In genomic region chr13:36764957-36765356, GRCh38 we compare ENCODE assay signal across 22 cellular contexts.
"Had no signal": no experiment of that assay in that cellular context is flagged by ENCODE, and none has a peak within 500 bp of the region (broad histone marks: within the 10 kb centered on the region; RNA-seq: fewer than 3 reads in every experiment).

No MANE protein-coding gene starts in this region.

- H3K4me3 Mint-ChIP-seq: activated CD8-positive, alpha-beta memory T cell treated with anti-CD3 and anti-CD28 coated beads, Interleukin-2, amount 10 ng/mL, durations not matched to agents 7 days and 5 days; activated naive CD4-positive, alpha-beta T cell treated with anti-CD3 and anti-CD28 coated beads for 36 hours; activated naive CD8-positive, alpha-beta T cell treated with anti-CD3 and anti-CD28 coated beads, Interleukin-2, amount 50 U/mL, for 24 hours; nephron had no signal

- H3K4me1 Mint-ChIP-seq: activated CD8-positive, alpha-beta memory T cell treated with anti-CD3 and anti-CD28 coated beads, Interleukin-2, amount 10 ng/mL, durations not matched to agents 7 days and 5 days; activated naive CD8-positive, alpha-beta T cell treated with anti-CD3 and anti-CD28 coated beads, Interleukin-2, amount 50 U/mL, for 24 hours had no signal

- H3K27ac Mint-ChIP-seq: activated CD8-positive, alpha-beta memory T cell treated with anti-CD3 and anti-CD28 coated beads, Interleukin-2, amount 10 ng/mL, durations not matched to agents 7 days and 5 days; activated naive CD4-positive, alpha-beta T cell treated with anti-CD3 and anti-CD28 coated beads for 36 hours; activated naive CD8-positive, alpha-beta T cell treated with anti-CD3 and anti-CD28 coated beads, Interleukin-2, amount 50 U/mL, for 24 hours; activated T-helper 2 cell treated with anti-CD3 and anti-CD28 coated beads, Interferon-gamma antibody, Interleukin-2, Interleukin-4, amounts not matched to agents 10 μg/mL and 5 μg/mL and 100 μg/mL, durations not matched to agents 14 hours and 24 hours and 36 hours; nephron; progenitor cell of endocrine pancreas had no signal

- ATAC-seq: activated CD8-positive, alpha-beta memory T cell treated with anti-CD3 and anti-CD28 coated beads, Interleukin-2, amount 10 ng/mL, durations not matched to agents 7 days and 5 days; activated naive CD8-positive, alpha-beta T cell treated with anti-CD3 and anti-CD28 coated beads, Interleukin-2, amount 50 U/mL, for 24 hours; gastroesophageal sphincter; heart right ventricle; right cardiac atrium; stimulated activated naive CD8-positive, alpha-beta T cell treated with anti-CD3 and anti-CD28 coated beads, Interleukin-15, Interleukin-2, amounts not matched to agents 100 U/mL and 50 U/mL, for 24 hours had no signal

- H3K4me3 ChIP-seq: ascending aorta, gastroesophageal sphincter, heart right ventricle, transverse colon had no signal

- H3K27ac ChIP-seq: ascending aorta, gastroesophageal sphincter, heart right ventricle, transverse colon had no signal

- H3K36me3 ChIP-seq: ascending aorta, gastroesophageal sphincter, heart right ventricle, transverse colon had no signal

- H3K27me3 Mint-ChIP-seq: progenitor cell of endocrine pancreas had no signal

- H3K27me3 ChIP-seq: ascending aorta, gastroesophageal sphincter, transverse colon had no signal

- H3K9me3 ChIP-seq: ascending aorta, gastroesophageal sphincter, transverse colon had no signal

- DNase-seq: activated CD4-positive, alpha-beta T cell treated with anti-CD3 and anti-CD28 coated beads for 1 hour; activated CD4-positive, alpha-beta T cell treated with anti-CD3 and anti-CD28 coated beads, Interleukin-2, amount 50 U/mL, for 48 hours; activated CD8-positive, alpha-beta memory T cell treated with anti-CD3 and anti-CD28 coated beads, Interleukin-2, amount 10 ng/mL, durations not matched to agents 7 days and 5 days; activated naive CD4-positive, alpha-beta T cell treated with anti-CD3 and anti-CD28 coated beads for 36 hours; activated naive CD8-positive, alpha-beta T cell treated with anti-CD3 and anti-CD28 coated beads, Interleukin-2, amount 50 U/mL, for 24 hours; activated T-cell treated with anti-CD3 and anti-CD28 coated beads, Interleukin-2, amount 50 U/mL, for 1 hour; erythroblast; heart right ventricle; islet precursor cell; occipital lobe; right cardiac atrium; small intestine; stimulated activated CD4-positive, alpha-beta T cell treated with anti-CD3 and anti-CD28 coated beads, Interleukin-4, amount 100 ng/mL, for 4 hours; stimulated activated CD8-positive, alpha-beta memory T cell treated with anti-CD3 and anti-CD28 coated beads, Interleukin-4, amount 100 ng/mL, for 48 hours; stimulated activated naive CD8-positive, alpha-beta T cell treated with anti-CD3 and anti-CD28 coated beads, Interleukin-15, Interleukin-2, amounts not matched to agents 100 U/mL and 50 U/mL, for 24 hours; T-helper 9 cell; transverse colon had no signal

- H3K36me3 Mint-ChIP-seq: activated CD8-positive, alpha-beta memory T cell treated with anti-CD3 and anti-CD28 coated beads, Interleukin-2, amount 10 ng/mL, durations not matched to agents 7 days and 5 days had no signal

- H3K4me1 ChIP-seq: ascending aorta, gastroesophageal sphincter, heart right ventricle, transverse colon had no signal
